8 cellular contexts compared by ENCODE assay signal in the genomic region with DNA sequence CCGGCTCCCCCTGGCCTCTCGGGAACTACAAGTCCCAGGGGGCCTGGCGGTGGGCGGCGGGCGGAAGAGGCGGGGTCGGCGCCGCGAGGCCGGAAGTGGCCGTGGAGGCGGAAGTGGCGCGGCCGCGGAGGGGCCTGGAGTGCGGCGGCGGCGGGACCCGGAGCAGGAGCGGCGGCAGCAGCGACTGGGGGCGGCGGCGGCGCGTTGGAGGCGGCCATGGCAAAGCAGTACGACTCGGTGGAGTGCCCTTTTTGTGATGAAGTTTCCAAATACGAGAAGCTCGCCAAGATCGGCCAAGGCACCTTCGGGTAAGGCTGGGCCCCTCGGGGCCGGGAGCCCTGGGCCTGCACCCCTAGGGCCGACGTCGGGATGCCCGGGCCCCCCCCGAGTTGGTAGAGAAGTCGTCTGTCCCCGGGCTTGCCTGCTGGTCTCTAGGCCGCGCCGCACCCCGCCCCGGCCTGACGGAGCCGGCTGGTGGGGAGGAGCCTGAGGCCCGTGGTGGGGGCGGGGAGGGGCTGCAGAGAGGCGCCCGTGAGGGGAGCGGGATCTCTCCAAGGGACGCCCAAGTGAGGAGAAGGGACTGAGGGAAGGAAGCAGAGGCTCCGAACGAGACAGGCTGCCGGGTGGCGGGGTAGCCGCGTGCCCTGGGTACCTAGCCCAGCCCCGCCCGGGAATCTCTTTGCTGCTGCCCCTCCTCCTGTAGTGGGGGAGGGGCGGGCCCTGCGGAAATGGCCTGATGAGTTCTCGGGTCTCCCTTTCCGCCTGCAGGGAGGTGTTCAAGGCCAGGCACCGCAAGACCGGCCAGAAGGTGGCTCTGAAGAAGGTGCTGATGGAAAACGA. TPM values are rescaled to one million over a fixed set of nuclear protein-coding genes. Genes with fewer than 3 reads are reported as not detected.
DNase-seq lines count a peak whose midpoint lies in the region; ATAC-seq, FAIRE-seq and TF ChIP-seq lines count a peak whose summit lies in the region.

A gene (plus strand): TSS at position 102 of the 840 bp plus-strand sequence. CDS start 115 bp downstream, at position 217.

- no peak for FAIRE-seq in small intestine (lab: Jason Lieb, UNC)

- TF ChIP-seq CTCF in 22Rv1 (IDR thresholded peaks at IDR 0.05) (no peak), VCaP (conservative IDR thresholded peaks at IDR 0.05) (no peak)

- DNase-seq in NCI-H2171 treated with DMSO at 0.1 percent for 48 hours (lab: John Stamatoyannopoulos, UW) (peak; percentile 90), T47D (ENCODE audit: low read depth in 1 of 2, low spot score in 1 of 2) (peak; percentile 93 to 94), iPS-NIHi11 (ENCODE audit: low spot score) (peak; percentile 93), small intestine (peak; percentile 87)

- 0 to 1% (median 0%) methylated on average over 40 to 75 of the region's 75 CpGs for WGBS in small intestine, 3 donors

- H3K4me3 ChIP-seq in small intestine (ENCODE audit: low read depth in 1 of 2, low read length in 2 of 2): peak within 1 kb of the TSS; percentile 88 to 96

- H3K27ac ChIP-seq in 22Rv1 (peak within 1 kb of the TSS; percentile 91), VCaP (peak within 1 kb of the TSS; percentile 93), small intestine (ENCODE audit: low read depth in 1 of 2, low read length in 1 of 2) (peak within 1 kb of the TSS; percentile 89 to 91)

- peaks cover 24 to 26% of the 10 kb centered on the region in 2 donors for H3K36me3 ChIP-seq in small intestine (ENCODE audit: control insufficient read depth in 2 of 2, insufficient read depth in 2 of 2, low read length in 2 of 2)

- no peaks in the 10 kb centered on the region for H3K27me3 ChIP-seq in small intestine (ENCODE audit: control insufficient read depth in 2 of 2, insufficient read depth in 2 of 2, low read length in 2 of 2)

- no peaks in the 10 kb centered on the region for H3K9me3 ChIP-seq in small intestine (ENCODE audit: control insufficient read depth, low read depth)

- no peaks in the 10 kb centered on the region for H3K4me1 ChIP-seq in small intestine (ENCODE audit: control insufficient read depth in 2 of 2, insufficient read depth in 1 of 2, low read depth in 1 of 2, low read length in 1 of 2)

- peak; percentile 61 for TF ChIP-seq POLR2A in GM18526 (IDR thresholded peaks at IDR 0.05; ENCODE audit: extremely low read depth, insufficient read length)

- ATAC-seq in HG03064 (IDR thresholded peaks at IDR 0.05; ENCODE audit: low read depth, unreplicated experiment): peak; percentile 56

- in situ Hi-C loops in T47D (cut with HindIII; ENCODE audit: low pct_unique_long_range_greater_than_20kb, low sequenced_read_pairs): no loop called here

RNA-seq across cellular contexts. Expression of the gene that starts here (rescaled TPM):
- polyA plus RNA-seq in small intestine: 10 to 100 TPM; 34.0 to 35.1 (median 34.2) TPM

Comparison
In these comparisons a context has a peak if more than half of its experiments do, and no peak if none do; other contexts are left out.
1. Peak in every context shown above with its lines: DNase-seq, ATAC-seq, H3K4me3 ChIP-seq and H3K27ac ChIP-seq.